Comparison of ENCODE assay signal across 9 cellular contexts in genomic region chr14:20031058-20031457, GRCh38. TPM values are rescaled to one million over a fixed set of nuclear protein-coding genes. Genes with fewer than 3 reads are reported as not detected.
"Had no signal": no experiment of that assay in that cellular context is flagged by ENCODE, and none has a peak within 500 bp of the region (broad histone marks: within the 10 kb centered on the region; RNA-seq: fewer than 3 reads in every experiment).

No MANE protein-coding gene starts in this region.

- FAIRE-seq: G401.6, GM12878, GM12891, GM12892, GM18507, GM19239 had no signal

- DNase-seq: GDM1, GF-D8 had no signal

- H3K4me3 ChIP-seq: GM12878 had no signal

- ATAC-seq: GM12878 had no signal

RNA-seq across cellular contexts. Expression of gene OR4K13, which starts 4.8 kb away (rescaled TPM):
- total RNA-seq: G401, GM12878 had no signal
- polyA plus RNA-seq: GM12878 had no signal

RNA-seq across cellular contexts. Expression of gene OR4K14, which starts 12.0 kb away (rescaled TPM):
- total RNA-seq: G401, GM12878 had no signal
- polyA plus RNA-seq: GM12878 had no signal

RNA-seq across cellular contexts. Expression of gene OR4L1, which starts 28.8 kb away (rescaled TPM):
- total RNA-seq: G401, GM12878 had no signal
- polyA plus RNA-seq: GM12878 had no signal

RNA-seq across cellular contexts. Expression of gene OR4Q2, which starts 29.1 kb away (rescaled TPM):
- total RNA-seq: G401, GM12878 had no signal
- polyA plus RNA-seq: GM12878 had no signal

RNA-seq across cellular contexts. Expression of gene OR4K15, which starts 55.7 kb away (rescaled TPM):
- total RNA-seq: G401, GM12878 had no signal
- polyA plus RNA-seq: GM12878 had no signal
